8 cellular contexts compared by ENCODE assay signal in the genomic region with DNA sequence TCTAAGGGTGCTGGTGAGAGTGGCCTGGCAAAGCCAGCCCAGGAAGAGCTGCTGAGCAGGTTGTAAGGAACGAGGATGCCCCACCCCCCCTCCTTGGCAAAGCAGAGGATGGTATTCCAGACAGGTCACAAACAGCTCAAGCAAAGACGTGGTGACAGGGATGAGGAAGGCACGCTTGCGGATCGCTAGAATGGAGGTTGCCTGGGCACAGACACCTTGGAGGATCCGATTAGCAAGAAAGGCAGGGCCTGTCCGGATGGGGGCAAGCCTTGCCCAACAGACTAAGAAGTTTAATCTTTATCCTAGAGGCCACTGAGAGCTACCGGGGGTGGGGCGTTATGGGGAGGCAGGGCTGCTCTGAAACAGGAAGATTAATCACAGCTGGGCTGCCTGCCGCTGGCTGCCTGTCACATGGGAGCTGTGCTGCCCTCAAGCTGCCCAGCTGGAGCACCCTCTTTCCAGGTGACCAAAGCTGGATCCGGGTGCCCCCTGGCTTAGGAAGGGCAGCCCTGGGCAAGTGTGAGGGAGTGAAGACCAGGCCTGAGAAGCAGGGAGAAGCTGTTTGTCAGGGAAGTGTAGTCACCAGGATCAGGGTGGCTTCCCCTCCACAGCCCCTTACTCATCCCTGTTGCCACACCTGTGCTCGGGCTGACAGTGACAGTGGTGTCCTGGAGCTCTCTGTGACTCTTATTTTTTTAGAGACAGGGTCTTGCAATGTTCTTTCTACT. TPM values are rescaled to one million over a fixed set of nuclear protein-coding genes. Genes with fewer than 3 reads are reported as not detected.
DNase-seq lines count a peak whose midpoint lies in the region; ATAC-seq and TF ChIP-seq lines count a peak whose summit lies in the region.

No MANE protein-coding gene starts in this region.

- H3K4me3 ChIP-seq in AG10803 (ENCODE audit: low read length) = no peak overlapping the region

- TF ChIP-seq CTCF in AG10803 (conservative IDR thresholded peaks at IDR 0.05; ENCODE audit: low read length) = no peak

- DNase-seq in AG10803 (ENCODE audit: low read depth) = peak; percentile 47
- peak in 74 of 76 experiments; percentile 29 to 92 (median 82) for DNase-seq in HUDEP-2 (lab: John Stamatoyannopoulos, UW; ENCODE audit: unreplicated experiment in 76 of 76)
- DNase-seq in activated CD4-positive, CD25-positive, alpha-beta regulatory T cell treated with anti-CD3 and anti-CD28 coated beads, Interleukin-2, amount 50 U/mL, for 72 hours = peak; percentile 66
- no peak for DNase-seq in epithelial cell of prostate (ENCODE audit: low read depth, low spot score)
- DNase-seq in posterior vena cava (ENCODE audit: low spot score) = peak; percentile 89
- no peak for DNase-seq in SHP77 treated with DMSO at 0.1 percent for 48 hours (lab: John Stamatoyannopoulos, UW)
- no peak for DNase-seq in substantia nigra (lab: John Stamatoyannopoulos, UW)

- no peak for ATAC-seq in HG03039 (IDR thresholded peaks at IDR 0.05; ENCODE audit: unreplicated experiment)

- intact Hi-C loops in posterior vena cava (cut with DNase I) = loop anchor here (10.0 kb wide), 3 partner anchors 74 to 244 kb away; partner anchors contain the start of gene BRPF3 (in 1 of the 2)

- H3K27ac ChIP-seq in epithelial cell of prostate (peak overlapping the region; percentile 79), substantia nigra (ENCODE audit: low read depth, low read length, poor library complexity, severe bottlenecking) (no peak overlapping the region)

RNA-seq across cellular contexts. Expression of gene MAPK13, which starts 9.2 kb away (rescaled TPM):
- 10 to 100 TPM in 1 of 2 donors, 1 to 10 TPM in 1; 7.0 to 10.1 TPM for total RNA-seq in posterior vena cava

Comparison
In these comparisons a context has a peak if more than half of its experiments do, and no peak if none do; other contexts are left out.
1. DNase-seq: peak in AG10803 (single experiment), HUDEP-2 (74 of 76), activated CD4-positive, CD25-positive, alpha-beta regulatory T cell treated with anti-CD3 and anti-CD28 coated beads, Interleukin-2, amount 50 U/mL, for 72 hours (single experiment) and posterior vena cava (single experiment); none in epithelial cell of prostate (single experiment), SHP77 treated with DMSO at 0.1 percent for 48 hours (single experiment) and substantia nigra (0 of 49).